14 cellular contexts compared by ENCODE assay signal in genomic region chr10:77328272-77328816, GRCh38.
A peak's percentile ranks its signal among the peaks of the same experiment; 100 is the strongest.
DNase-seq lines count a peak whose midpoint lies in the region; ATAC-seq and TF ChIP-seq lines count a peak whose summit lies in the region.
"Had no signal": no experiment of that assay in that cellular context is flagged by ENCODE, and none has a peak within 500 bp of the region (broad histone marks: within the 10 kb centered on the region; RNA-seq: fewer than 3 reads in every experiment).

No MANE protein-coding gene starts in this region.

- H3K4ac ChIP-seq in trophoblast cell (ENCODE audit: low read depth, low read length): no peak overlapping the region

- no peak overlapping the region for H3K4me3 Mint-ChIP-seq in activated CD8-positive, alpha-beta memory T cell treated with anti-CD3 and anti-CD28 coated beads, Interleukin-2, amount 10 ng/mL, durations not matched to agents 7 days and 5 days

- H4K12ac ChIP-seq in trophoblast cell (ENCODE audit: low read depth, low read length): no peak overlapping the region

- H3K23ac ChIP-seq in trophoblast cell (ENCODE audit: low read length): no peak overlapping the region

- peaks cover 3% of the 10 kb centered on the region for H3K79me2 ChIP-seq in trophoblast cell (ENCODE audit: control insufficient read depth, insufficient read depth, low read length, poor library complexity)

- H3K18ac ChIP-seq in trophoblast cell (ENCODE audit: low read length): no peak overlapping the region

- H3K79me1 ChIP-seq in trophoblast cell (ENCODE audit: low read length): no peaks in the 10 kb centered on the region

- DNase-seq in activated CD8-positive, alpha-beta memory T cell treated with anti-CD3 and anti-CD28 coated beads, Interleukin-2, amount 50 U/mL, for 48 hours: peak; percentile 60
- DNase-seq in activated CD8-positive, alpha-beta memory T cell treated with anti-CD3 and anti-CD28 coated beads, Interleukin-2, amount 10 ng/mL, durations not matched to agents 7 days and 5 days: no peak
- DNase-seq in LHCN-M2 (ENCODE audit: low read depth) (peak; percentile 44), colonic mucosa (peak; percentile 18), trophoblast cell (peak; percentile 9 to 61), midbrain (lab: John Stamatoyannopoulos, UW) (no peak), NCI-H345 treated with DMSO at 0.1 percent for 48 hours (lab: John Stamatoyannopoulos, UW; ENCODE audit: unreplicated experiment) (no peak)
- no peak for DNase-seq in activated effector memory CD4-positive, alpha-beta T cell treated with anti-CD3 and anti-CD28 coated beads, Interleukin-2, amount 50 U/mL, for 16 hours
- DNase-seq: activated T-cell treated with anti-CD3 and anti-CD28 coated beads, Interleukin-2, amount 50 U/mL, for 1 hour; NCI-H1092 treated with DMSO at 0.1 percent for 48 hours; SIG-M5; stimulated activated CD4-positive, alpha-beta T cell treated with anti-CD3 and anti-CD28 coated beads, Interleukin-4, amount 100 ng/mL, for 4 hours had no signal

- H3K36me3 Mint-ChIP-seq in activated CD8-positive, alpha-beta memory T cell treated with anti-CD3 and anti-CD28 coated beads, Interleukin-2, amount 10 ng/mL, durations not matched to agents 7 days and 5 days: no peaks in the 10 kb centered on the region

- H3K4me1 ChIP-seq in colonic mucosa (no peaks in the 10 kb centered on the region), trophoblast cell (ENCODE audit: control insufficient read depth in 1 of 2, insufficient read depth in 2 of 2, low read length in 2 of 2) (peaks cover 0 to 3% of the 10 kb centered on the region in 2 experiments)
- H3K4me1 ChIP-seq: BLaER1 treated with 17β-estradiol and CSF1 and Interleukin-3, amounts not matched to agents 10 nM and 100 nM; vagina had no signal

- H3K36me3 ChIP-seq in colonic mucosa (no peaks in the 10 kb centered on the region), trophoblast cell (ENCODE audit: control insufficient read depth in 1 of 2, insufficient read depth in 2 of 2, low read length in 2 of 2) (peaks cover 0 to 2% of the 10 kb centered on the region in 2 experiments)
- H3K36me3 ChIP-seq: BLaER1 treated with 17β-estradiol and CSF1 and Interleukin-3, amounts not matched to agents 10 nM and 100 nM; vagina had no signal

- CTCF ChIA-PET in activated CD8-positive, alpha-beta memory T cell treated with anti-CD3 and anti-CD28 coated beads, Interleukin-2, amount 10 ng/mL, durations not matched to agents 7 days and 5 days (lab: Charles Lee): no interaction called here

- H3K4me3 ChIP-seq in colonic mucosa (no peak overlapping the region), trophoblast cell (ENCODE audit: low read depth, low read length) (no peak overlapping the region)
- H3K4me3 ChIP-seq: BLaER1 treated with 17β-estradiol and CSF1 and Interleukin-3, amounts not matched to agents 10 nM and 100 nM; vagina had no signal

- no peak overlapping the region for H3K14ac ChIP-seq in trophoblast cell (ENCODE audit: low read length)

- no peak overlapping the region for H2BK5ac ChIP-seq in trophoblast cell (ENCODE audit: low read depth, low read length, poor library complexity)

- no peak overlapping the region for H2BK120ac ChIP-seq in trophoblast cell (ENCODE audit: insufficient read depth, low read length, poor library complexity)

- H3K4me2 ChIP-seq in trophoblast cell (ENCODE audit: low read length): no peak overlapping the region
- H3K4me2 ChIP-seq: BLaER1 treated with 17β-estradiol and CSF1 and Interleukin-3, amounts not matched to agents 10 nM and 100 nM had no signal

- H3K27me3 ChIP-seq in colonic mucosa (no peaks in the 10 kb centered on the region), trophoblast cell (ENCODE audit: insufficient read depth, low read length) (no peaks in the 10 kb centered on the region)
- H3K27me3 ChIP-seq: BLaER1 treated with 17β-estradiol and CSF1 and Interleukin-3, amounts not matched to agents 10 nM and 100 nM; vagina had no signal

- no peak overlapping the region for H3K27ac ChIP-seq in colonic mucosa
- H3K27ac ChIP-seq in trophoblast cell (ENCODE audit: low read depth, low read length): no peak overlapping the region
- H3K27ac ChIP-seq: BLaER1 treated with 17β-estradiol and CSF1 and Interleukin-3, amounts not matched to agents 10 nM and 100 nM; vagina had no signal

- H4K8ac ChIP-seq in trophoblast cell (ENCODE audit: low read depth, low read length): no peak overlapping the region

- H3K4me1 Mint-ChIP-seq in activated CD8-positive, alpha-beta memory T cell treated with anti-CD3 and anti-CD28 coated beads, Interleukin-2, amount 10 ng/mL, durations not matched to agents 7 days and 5 days: no peaks in the 10 kb centered on the region

- H3K27ac Mint-ChIP-seq in activated CD8-positive, alpha-beta memory T cell treated with anti-CD3 and anti-CD28 coated beads, Interleukin-2, amount 10 ng/mL, durations not matched to agents 7 days and 5 days: no peak overlapping the region

- H4K91ac ChIP-seq in trophoblast cell (ENCODE audit: low read depth, low read length): no peak overlapping the region

- H2AK5ac ChIP-seq in trophoblast cell (ENCODE audit: low read length): no peak overlapping the region

- no peaks in the 10 kb centered on the region for H3K27me3 Mint-ChIP-seq in activated CD8-positive, alpha-beta memory T cell treated with anti-CD3 and anti-CD28 coated beads, Interleukin-2, amount 10 ng/mL, durations not matched to agents 7 days and 5 days

- TF ChIP-seq CTCF in colonic mucosa (IDR thresholded peaks at IDR 0.05): no peak

- WGBS in trophoblast cell (ENCODE audit: extremely low coverage, insufficient coverage, insufficient read length): no CpG with 5 or more reads among the region's 6 CpGs

- H3K9me3 Mint-ChIP-seq in activated CD8-positive, alpha-beta memory T cell treated with anti-CD3 and anti-CD28 coated beads, Interleukin-2, amount 10 ng/mL, durations not matched to agents 7 days and 5 days (ENCODE audit: low read depth): no peaks in the 10 kb centered on the region

- H3K9ac ChIP-seq in colonic mucosa (ENCODE audit: low read depth in 2 of 2, low read length in 2 of 2) (no peak overlapping the region), trophoblast cell (ENCODE audit: low read length) (no peak overlapping the region)
- H3K9ac ChIP-seq: BLaER1 treated with 17β-estradiol and CSF1 and Interleukin-3, amounts not matched to agents 10 nM and 100 nM had no signal

- no peaks in the 10 kb centered on the region for H3K9me3 ChIP-seq in colonic mucosa
- peaks cover 3% of the 10 kb centered on the region for H3K9me3 ChIP-seq in trophoblast cell (ENCODE audit: insufficient read depth, low read depth, low read length)
- H3K9me3 ChIP-seq: BLaER1 treated with 17β-estradiol and CSF1 and Interleukin-3, amounts not matched to agents 10 nM and 100 nM; vagina had no signal

- intact Hi-C loops in colonic mucosa (cut with DNase I): no loop called here

- H2BK12ac ChIP-seq in trophoblast cell (ENCODE audit: low read length): no peak overlapping the region

- no peak overlapping the region for H2AFZ ChIP-seq in trophoblast cell (ENCODE audit: insufficient read depth, low read length, poor library complexity)

- ATAC-seq in activated CD8-positive, alpha-beta memory T cell treated with anti-CD3 and anti-CD28 coated beads, Interleukin-2, amount 10 ng/mL, durations not matched to agents 7 days and 5 days: no peak

Comparison
In these comparisons a context has a peak if more than half of its experiments do, and no peak if none do; other contexts are left out.
1. DNase-seq: peak in activated CD8-positive, alpha-beta memory T cell treated with anti-CD3 and anti-CD28 coated beads, Interleukin-2, amount 50 U/mL, for 48 hours (single experiment), LHCN-M2 (single experiment), colonic mucosa (single experiment) and trophoblast cell (2 of 2); none in activated CD8-positive, alpha-beta memory T cell treated with anti-CD3 and anti-CD28 coated beads, Interleukin-2, amount 10 ng/mL, durations not matched to agents 7 days and 5 days (single experiment), activated effector memory CD4-positive, alpha-beta T cell treated with anti-CD3 and anti-CD28 coated beads, Interleukin-2, amount 50 U/mL, for 16 hours (single experiment), midbrain (single experiment) and NCI-H345 treated with DMSO at 0.1 percent for 48 hours (single experiment).